In genomic region chr3:41932511-41932910, GRCh38 we compare ENCODE assay signal across 18 cellular contexts. TPM values are rescaled to one million over a fixed set of nuclear protein-coding genes. Genes with fewer than 3 reads are reported as not detected.
DNase-seq lines count a peak whose midpoint lies in the region; ATAC-seq and TF ChIP-seq lines count a peak whose summit lies in the region.
"Had no signal": no experiment of that assay in that cellular context is flagged by ENCODE, and none has a peak within 500 bp of the region (broad histone marks: within the 10 kb centered on the region; RNA-seq: fewer than 3 reads in every experiment).

No MANE protein-coding gene starts in this region.

- BruUV-seq in mammary epithelial cell (replicated peaks; lab: Mats Ljungman, UMichigan), result no TSS peak

- in situ Hi-C loops in mammary epithelial cell (cut with MboI; ENCODE audit: low sequenced_read_pairs in 2 of 2), result no loop called here

- no peak for TF ChIP-seq RAD21 in SK-N-SH (IDR thresholded peaks at IDR 0.05; ENCODE audit: low read length)

- H3K27me3 ChIP-seq in SK-N-SH (ENCODE audit: insufficient read depth), result no peaks in the 10 kb centered on the region
- H3K27me3 ChIP-seq in mammary epithelial cell (ENCODE audit: insufficient read depth, low read length), result no peaks in the 10 kb centered on the region
- no peaks in the 10 kb centered on the region for H3K27me3 ChIP-seq in parathyroid adenoma (ENCODE audit: control insufficient read depth, insufficient read depth, low read length)

- H2AFZ ChIP-seq in SK-N-SH (ENCODE audit: low read depth) (no peak overlapping the region), mammary epithelial cell (ENCODE audit: low read depth, low read length) (no peak overlapping the region), parathyroid adenoma (no peak overlapping the region)

- WGBS in SK-N-SH (ENCODE audit: low lambda C conversion rate), result 58% methylated on average over 2 of the region's 2 CpGs
- WGBS in mammary epithelial cell (ENCODE audit: low coverage, missing lambda C conversion rate), result 14% methylated on average over 2 of the region's 2 CpGs

- TF ChIP-seq EP300 in SK-N-SH (IDR thresholded peaks at IDR 0.05; ENCODE audit: borderline replicate concordance in 1 of 2, low read depth in 1 of 2, low read length in 1 of 2), result no peak

- TF ChIP-seq CTCF in SK-N-SH (IDR thresholded peaks at IDR 0.05), result no peak
- no peak for TF ChIP-seq CTCF in mammary epithelial cell (conservative IDR thresholded peaks at IDR 0.05 in 1 of 2, IDR thresholded peaks at IDR 0.05 in 1 of 2; ENCODE audit: extremely low read depth in 1 of 2, insufficient read depth in 1 of 2, low read depth in 1 of 2, low read length in 2 of 2)
- no peak for TF ChIP-seq CTCF in parathyroid adenoma (IDR thresholded peaks at IDR 0.05)

- dilution Hi-C loops in mammary epithelial cell (cut with HindIII; ENCODE audit: low sequenced_read_pairs), result no loop called here

- H3K36me3 ChIP-seq in SK-N-SH (replicated peaks in 1 of 2; ENCODE audit: control insufficient read depth in 1 of 2, insufficient read depth in 2 of 2, low read length in 1 of 2), result peaks cover 0 to 11% of the 10 kb centered on the region in 2 experiments
- H3K36me3 ChIP-seq in mammary epithelial cell (ENCODE audit: insufficient read depth, low read length), result no peaks in the 10 kb centered on the region
- H3K36me3 ChIP-seq in parathyroid adenoma (ENCODE audit: control insufficient read depth, insufficient read depth, low read length), result no peaks in the 10 kb centered on the region

- POLR2A ChIA-PET in SK-N-SH (lab: Yijun Ruan, JAX), result no interaction called here

- H3K9me3 ChIP-seq in SK-N-SH, result no peaks in the 10 kb centered on the region
- no peaks in the 10 kb centered on the region for H3K9me3 ChIP-seq in mammary epithelial cell (replicated peaks; ENCODE audit: insufficient read depth, low read length)
- no peaks in the 10 kb centered on the region for H3K9me3 ChIP-seq in parathyroid adenoma (ENCODE audit: control insufficient read depth, low read length)

- no peak overlapping the region for H3K4me3 ChIP-seq in SK-N-SH (ENCODE audit: low read depth in 2 of 2, low read length in 1 of 2)
- no peak overlapping the region for H3K4me3 ChIP-seq in mammary epithelial cell (replicated peaks in 1 of 3; ENCODE audit: insufficient read depth in 1 of 3, low read depth in 2 of 3, low read length in 3 of 3)
- no peak overlapping the region for H3K4me3 ChIP-seq in parathyroid adenoma (ENCODE audit: low read depth, low read length)

- H4K20me1 ChIP-seq in SK-N-SH (ENCODE audit: insufficient read depth) (no peaks in the 10 kb centered on the region), mammary epithelial cell (ENCODE audit: insufficient read depth, low read length) (no peaks in the 10 kb centered on the region)

- H3K79me2 ChIP-seq in SK-N-SH (ENCODE audit: insufficient read depth) (no peaks in the 10 kb centered on the region), mammary epithelial cell (ENCODE audit: insufficient read depth, low read length) (no peaks in the 10 kb centered on the region), parathyroid adenoma (no peaks in the 10 kb centered on the region)

- intact Hi-C loops in mammary epithelial cell (cut with micrococcal nuclease), result no loop called here

- CTCF ChIA-PET in SK-N-SH (lab: Yijun Ruan, JAX) (no interaction called here), mammary epithelial cell (lab: Charles Lee; ENCODE audit: low non-redundant PET) (interaction anchor here (0.6 kb wide), 1 partner anchor 185 kb away, joined by 4 read pairs; no protein-coding TSS in a partner anchor)

- ATAC-seq in SK-N-SH treated with all-trans-retinoic acid at 6 μM for 48 hours, result no peak
- no peak for ATAC-seq in left lobe of liver
- ATAC-seq in HG03469 (IDR thresholded peaks at IDR 0.05; ENCODE audit: unreplicated experiment), result no peak
- ATAC-seq: CD8-positive, alpha-beta T cell; HepG2 had no signal

- no peaks in the 10 kb centered on the region for H3K4me1 ChIP-seq in SK-N-SH (ENCODE audit: control insufficient read depth in 1 of 2, insufficient read depth in 2 of 2, low read depth in 1 of 2, low read length in 1 of 2)
- peaks cover 6% of the 10 kb centered on the region for H3K4me1 ChIP-seq in mammary epithelial cell (ENCODE audit: insufficient read depth, low read length)
- peaks cover 5% of the 10 kb centered on the region for H3K4me1 ChIP-seq in parathyroid adenoma

- DNase-seq in SK-N-SH (no peak), mammary epithelial cell (peak; percentile 35), NCI-H1105 (lab: John Stamatoyannopoulos, UW) (no peak), left lobe of liver (ENCODE audit: low spot score) (no peak)
- DNase-seq in stimulated activated CD4-positive, alpha-beta T cell treated with anti-CD3 and anti-CD28 coated beads, Interleukin-2, amount 100 ng/mL, for 48 hours, result no peak
- DNase-seq: 8988T; CD8-positive, alpha-beta T cell; Kasumi-1; NCI-H1417; NCI-H187 treated with DMSO at 0.1 percent for 48 hours; NCI-H345; NCI-H526 treated with DMSO at 0.1 percent for 48 hours; NK-92 treated with Interleukin-12 subunit alpha and Interleukin-12 subunit beta, amount 100 ng/mL, for 24 hours; OCI-M1 had no signal

- no peaks in the 10 kb centered on the region for H3F3A ChIP-seq in SK-N-SH (replicated peaks; ENCODE audit: insufficient read depth)

- H3K9ac ChIP-seq in SK-N-SH (no peak overlapping the region), mammary epithelial cell (ENCODE audit: insufficient read depth, low read length) (no peak overlapping the region), parathyroid adenoma (no peak overlapping the region)

- H3K27ac ChIP-seq in SK-N-SH (ENCODE audit: low read depth in 2 of 2, low read length in 1 of 2), result no peak overlapping the region
- no peak overlapping the region for H3K27ac ChIP-seq in mammary epithelial cell (ENCODE audit: insufficient read depth, low read depth, low read length)
- H3K27ac ChIP-seq in parathyroid adenoma, result peak overlapping the region; percentile 56

- no peaks in the 10 kb centered on the region for H3K9me2 ChIP-seq in SK-N-SH

- H3K4me2 ChIP-seq in SK-N-SH (no peak overlapping the region), mammary epithelial cell (ENCODE audit: insufficient read depth, low read depth, low read length) (no peak overlapping the region), parathyroid adenoma (ENCODE audit: low read length) (no peak overlapping the region)

TF ChIP-seq in SK-N-SH treated with all-trans-retinoic acid at 6 μM for 48 hours, 23 proteins besides CTCF, POLR2A, EP300 and RAD21:
- TF ChIP-seq ZFP30 (CRISPR knock-in tag; IDR thresholded peaks at IDR 0.05) (no peak), ISL1 (CRISPR knock-in tag; IDR thresholded peaks at IDR 0.05) (peak; percentile 30; the same call in 1 of the 2 replicates)
TF ChIP-seq in SK-N-SH treated with all-trans-retinoic acid at 6 μM for 48 hours: peak in this region for 1.

TF ChIP-seq in SK-N-SH, 30 proteins besides CTCF, POLR2A, EP300 and RAD21 (continues in another document):
- TF ChIP-seq SMC3 (IDR thresholded peaks at IDR 0.05; ENCODE audit: low read depth, low read length) (no peak), FOXJ3 (CRISPR knock-in tag; IDR thresholded peaks at IDR 0.05) (no peak), POLR2AphosphoS5 (IDR thresholded peaks at IDR 0.05; ENCODE audit: low read depth, low read length) (no peak), RFX5 (IDR thresholded peaks at IDR 0.05; ENCODE audit: low read length) (no peak), MXI1 (IDR thresholded peaks at IDR 0.05; ENCODE audit: low read depth, low read length) (no peak), PBX3 (IDR thresholded peaks at IDR 0.05) (no peak), TAF1 (IDR thresholded peaks at IDR 0.05; ENCODE audit: borderline replicate concordance, low read depth, low read length) (no peak), USF1 (IDR thresholded peaks at IDR 0.05; ENCODE audit: borderline replicate concordance, low read depth) (no peak), SIN3A (IDR thresholded peaks at IDR 0.05; ENCODE audit: borderline replicate concordance, low read depth, low read length) (no peak), IRF3 (IDR thresholded peaks at IDR 0.05; ENCODE audit: low read depth, low read length) (no peak), TCF12 (IDR thresholded peaks at IDR 0.05) (no peak), NRF1 (IDR thresholded peaks at IDR 0.05; ENCODE audit: low read depth, low read length) (no peak), EZH2phosphoT487 (IDR thresholded peaks at IDR 0.05; ENCODE audit: borderline replicate concordance, low read depth) (no peak), CHD2 (IDR thresholded peaks at IDR 0.05; ENCODE audit: low read length, partially characterized antibody) (no peak), FOXM1 (IDR thresholded peaks at IDR 0.05; ENCODE audit: low read depth) (no peak), NFIC (IDR thresholded peaks at IDR 0.05; ENCODE audit: borderline replicate concordance) (no peak)

RNA-seq across cellular contexts. Expression of gene ULK4, which starts 29.4 kb away (rescaled TPM):
- polyA plus RNA-seq in SK-N-SH (2012; rRNA removed), result 6.2 and 7.8 TPM in 2 replicates
- 8.2 and 11.4 TPM in 2 replicates for polyA plus RNA-seq in SK-N-SH (2012; cell fraction: cytosol; rRNA removed)
- polyA plus RNA-seq in SK-N-SH (2012; cell fraction: nucleus; rRNA removed), result 8.6 and 12.6 TPM in 2 replicates
- 1 to 10 TPM; 5.3 to 9.2 TPM for total RNA-seq in mammary epithelial cell
- 2.1 TPM for polyA plus RNA-seq in mammary epithelial cell
- 0.67 TPM for polyA minus RNA-seq in mammary epithelial cell
- 2.3 TPM for total RNA-seq in left lobe of liver
